In the genomic region with DNA sequence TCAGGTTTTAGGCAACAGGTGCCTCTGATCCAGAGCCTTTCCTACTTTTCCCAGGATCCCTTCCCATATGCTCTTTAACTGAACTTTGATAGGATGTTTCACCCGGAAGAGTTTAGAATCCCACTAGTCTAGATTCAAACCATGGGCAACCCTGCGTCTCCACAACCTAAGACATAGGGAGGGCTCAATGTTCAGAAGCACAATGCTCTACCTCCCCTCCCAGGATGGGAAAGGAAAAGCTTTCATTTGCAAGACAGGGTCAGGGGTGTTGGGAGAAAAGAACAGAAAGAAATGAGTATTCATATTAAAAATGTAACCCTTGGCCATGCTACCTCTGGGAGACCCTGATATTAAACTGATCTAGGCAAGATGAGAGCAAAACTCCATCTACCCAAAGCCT, we compare ENCODE assay signal across 21 cellular contexts.
DNase-seq lines count a peak whose midpoint lies in the region; ATAC-seq and TF ChIP-seq lines count a peak whose summit lies in the region.
"Had no signal": no experiment of that assay in that cellular context is flagged by ENCODE, and none has a peak within 500 bp of the region (broad histone marks: within the 10 kb centered on the region; RNA-seq: fewer than 3 reads in every experiment).

No MANE protein-coding gene starts in this region.

- H3K4me1 Mint-ChIP-seq in endodermal cell, result peaks cover 29% of the 10 kb centered on the region
- H3K4me1 Mint-ChIP-seq in nephron, result peaks cover 52% of the 10 kb centered on the region
- no peaks in the 10 kb centered on the region for H3K4me1 Mint-ChIP-seq in CD8-positive, alpha-beta T cell (ENCODE audit: low read depth)
- H3K4me1 Mint-ChIP-seq: CD8-positive, alpha-beta memory T cell had no signal

- H3K27ac Mint-ChIP-seq in endodermal cell (no peak overlapping the region), nephron (peak overlapping the region; percentile 41 to 95 (median 70))
- H3K27ac Mint-ChIP-seq in CD8-positive, alpha-beta T cell, result no peak overlapping the region
- H3K27ac Mint-ChIP-seq: CD8-positive, alpha-beta memory T cell had no signal

- peaks cover 55% of the 10 kb centered on the region for H3K4me1 ChIP-seq in adipocyte (ENCODE audit: control insufficient read depth, insufficient read depth, low read length)
- H3K4me1 ChIP-seq in endodermal cell (ENCODE audit: control insufficient read depth, insufficient read depth, low read length), result peaks cover 4% of the 10 kb centered on the region
- H3K4me1 ChIP-seq in CD8-positive, alpha-beta T cell (ENCODE audit: insufficient read depth, low read length), result no peaks in the 10 kb centered on the region

- H3K27ac ChIP-seq in endodermal cell (ENCODE audit: low read depth, low read length), result no peak overlapping the region
- H3K27ac ChIP-seq in CD8-positive, alpha-beta T cell (ENCODE audit: low read depth, low read length), result no peak overlapping the region
- H3K27ac ChIP-seq: BLaER1 treated with 17β-estradiol and CSF1 and Interleukin-3, amounts not matched to agents 10 nM and 100 nM; Peyer's patch; SJSA1 had no signal

- H3K4me3 Mint-ChIP-seq in endodermal cell (no peak overlapping the region), nephron (no peak overlapping the region)
- no peak overlapping the region for H3K4me3 Mint-ChIP-seq in CD8-positive, alpha-beta T cell
- H3K4me3 Mint-ChIP-seq: CD8-positive, alpha-beta memory T cell had no signal

- no peaks in the 10 kb centered on the region for H3K27me3 ChIP-seq in adipocyte (replicated peaks; ENCODE audit: control insufficient read depth, insufficient read depth, low read length)
- no peaks in the 10 kb centered on the region for H3K27me3 ChIP-seq in endodermal cell (ENCODE audit: control insufficient read depth, insufficient read depth, low read length, poor library complexity, severe bottlenecking)
- no peaks in the 10 kb centered on the region for H3K27me3 ChIP-seq in CD8-positive, alpha-beta T cell (ENCODE audit: insufficient read depth, low read length)
- H3K27me3 ChIP-seq: BLaER1 treated with 17β-estradiol and CSF1 and Interleukin-3, amounts not matched to agents 10 nM and 100 nM; Peyer's patch; SJSA1 had no signal

- H3K27me3 Mint-ChIP-seq in endodermal cell (ENCODE audit: insufficient read depth), result no peaks in the 10 kb centered on the region
- no peaks in the 10 kb centered on the region for H3K27me3 Mint-ChIP-seq in nephron (ENCODE audit: low read depth)
- peaks cover 5% of the 10 kb centered on the region for H3K27me3 Mint-ChIP-seq in CD8-positive, alpha-beta T cell (ENCODE audit: low read depth)

- ATAC-seq in CD8-positive, alpha-beta T cell, result no peak

- H3K4me3 ChIP-seq in adipocyte (ENCODE audit: low read length) (no peak overlapping the region), endodermal cell (ENCODE audit: low read length) (no peak overlapping the region)
- H3K4me3 ChIP-seq in CD8-positive, alpha-beta T cell (ENCODE audit: low read depth, low read length), result no peak overlapping the region
- H3K4me3 ChIP-seq: BLaER1 treated with 17β-estradiol and CSF1 and Interleukin-3, amounts not matched to agents 10 nM and 100 nM; Peyer's patch; SJSA1 had no signal

- H3K36me3 ChIP-seq in adipocyte (ENCODE audit: control insufficient read depth, insufficient read depth, low read length, severe bottlenecking) (no peaks in the 10 kb centered on the region), endodermal cell (ENCODE audit: control insufficient read depth, insufficient read depth, low read length) (no peaks in the 10 kb centered on the region)
- no peaks in the 10 kb centered on the region for H3K36me3 ChIP-seq in CD8-positive, alpha-beta T cell (ENCODE audit: insufficient read depth, low read length)
- H3K36me3 ChIP-seq: BLaER1 treated with 17β-estradiol and CSF1 and Interleukin-3, amounts not matched to agents 10 nM and 100 nM; Peyer's patch; SJSA1 had no signal

- 91% methylated on average over 2 of the region's 2 CpGs; no CpG with 5 or more reads in 1 of the 2 experiments for WGBS in endodermal cell (ENCODE audit: insufficient coverage in 1 of 2, insufficient read length in 1 of 2), 2 experiments

- no peak for DNase-seq in adipocyte (ENCODE audit: low read depth)
- no peak for DNase-seq in endodermal cell
- no peak for DNase-seq in CD8-positive, alpha-beta T cell
- DNase-seq in hypothalamus (lab: John Stamatoyannopoulos, UW), result no peak
- DNase-seq in kidney glomerular epithelial cell (lab: John Stamatoyannopoulos, UW), result no peak
- no peak for DNase-seq in C1 segment of cervical spinal cord (lab: John Stamatoyannopoulos, UW)
- DNase-seq: ACHN; Calu3; CD8-positive, alpha-beta memory T cell; Karpas-422; MV-4-11; NCI-H1105 treated with DMSO at 0.1 percent for 48 hours; NCI-H2081; NCI-H2171; NCI-H345; NCI-H524 treated with DMSO at 0.1 percent for 48 hours; NCI-H82; Peyer's patch had no signal

- H3K36me3 Mint-ChIP-seq in endodermal cell (ENCODE audit: low read depth), result no peaks in the 10 kb centered on the region
- no peaks in the 10 kb centered on the region for H3K36me3 Mint-ChIP-seq in nephron (ENCODE audit: low read depth)
- H3K36me3 Mint-ChIP-seq in CD8-positive, alpha-beta T cell, result no peaks in the 10 kb centered on the region
- H3K36me3 Mint-ChIP-seq: CD8-positive, alpha-beta memory T cell had no signal

- H3K9ac ChIP-seq in adipocyte (ENCODE audit: low read length) (peak overlapping the region; percentile 3), endodermal cell (ENCODE audit: extremely low read depth, low read length, poor library complexity, severe bottlenecking) (no peak overlapping the region)
- H3K9ac ChIP-seq: BLaER1 treated with 17β-estradiol and CSF1 and Interleukin-3, amounts not matched to agents 10 nM and 100 nM had no signal

- intact Hi-C loops in CD8-positive, alpha-beta T cell (cut with DNase I, micrococcal nuclease), result no loop called here

- H3K9me3 Mint-ChIP-seq in endodermal cell, result no peaks in the 10 kb centered on the region
- H3K9me3 Mint-ChIP-seq in nephron, result no peaks in the 10 kb centered on the region
- H3K9me3 Mint-ChIP-seq in CD8-positive, alpha-beta T cell, result no peaks in the 10 kb centered on the region
- H3K9me3 Mint-ChIP-seq: CD8-positive, alpha-beta memory T cell had no signal

- TF ChIP-seq CTCF in endodermal cell (conservative IDR thresholded peaks at IDR 0.05) (peak; percentile 39), nephron (IDR thresholded peaks at IDR 0.05; ENCODE audit: unreplicated experiment in 3 of 3) (no peak)
- no peak for TF ChIP-seq CTCF in CD8-positive, alpha-beta T cell (IDR thresholded peaks at IDR 0.05)

- H3K9me3 ChIP-seq in adipocyte (ENCODE audit: control insufficient read depth, low read length) (no peaks in the 10 kb centered on the region), endodermal cell (ENCODE audit: control insufficient read depth, low read length) (no peaks in the 10 kb centered on the region)
- no peaks in the 10 kb centered on the region for H3K9me3 ChIP-seq in CD8-positive, alpha-beta T cell (ENCODE audit: low read length)
- H3K9me3 ChIP-seq: BLaER1 treated with 17β-estradiol and CSF1 and Interleukin-3, amounts not matched to agents 10 nM and 100 nM; Peyer's patch; SJSA1 had no signal

- POLR2A ChIA-PET in CD8-positive, alpha-beta T cell (lab: Charles Lee), result no interaction called here

- CTCF ChIA-PET in CD8-positive, alpha-beta T cell (lab: Charles Lee), result interaction anchor here (0.8 kb wide), 1 partner anchor 330 kb away, joined by 3 read pairs; no protein-coding TSS in a partner anchor

Comparison
In these comparisons a context has a peak if more than half of its experiments do, and no peak if none do; other contexts are left out.
1. H3K27ac Mint-ChIP-seq: peak in nephron (3 of 3); none in endodermal cell (single experiment) and CD8-positive, alpha-beta T cell (single experiment).